17 cellular contexts compared by ENCODE assay signal in genomic region chr9:71552480-71552879, GRCh38.
DNase-seq lines count a peak whose midpoint lies in the region; ATAC-seq and TF ChIP-seq lines count a peak whose summit lies in the region.
"Had no signal": no experiment of that assay in that cellular context is flagged by ENCODE, and none has a peak within 500 bp of the region (broad histone marks: within the 10 kb centered on the region; RNA-seq: fewer than 3 reads in every experiment).

No MANE protein-coding gene starts in this region.

- H3K4me3 ChIP-seq in iPS DF 6.9 (ENCODE audit: low read length) = no peak overlapping the region
- H3K4me3 ChIP-seq: esophagus muscularis mucosa had no signal

- H3K27ac ChIP-seq in iPS DF 6.9 (ENCODE audit: low read length) = no peak overlapping the region
- H3K27ac ChIP-seq: esophagus muscularis mucosa had no signal

- TF ChIP-seq CTCF in GM10266 (IDR thresholded peaks at IDR 0.05; ENCODE audit: control insufficient read depth, insufficient read depth, low read depth, missing control alignments) = no peak

- no peaks in the 10 kb centered on the region for H3K4me1 ChIP-seq in iPS DF 6.9 (ENCODE audit: control insufficient read depth, insufficient read depth, low read length)
- H3K4me1 ChIP-seq: esophagus muscularis mucosa had no signal

- H3K36me3 ChIP-seq in iPS DF 6.9 (ENCODE audit: control insufficient read depth, insufficient read depth, low read length) = no peaks in the 10 kb centered on the region
- H3K36me3 ChIP-seq: esophagus muscularis mucosa had no signal

- peak; percentile 22 to 59 for DNase-seq in SHP77 (lab: John Stamatoyannopoulos, UW)
- no peak for DNase-seq in SHP77 treated with DMSO at 0.1 percent for 48 hours (lab: John Stamatoyannopoulos, UW)
- peak; percentile 4 for DNase-seq in NCI-H774 (lab: John Stamatoyannopoulos, UW)
- peak; percentile 16 for DNase-seq in iPS DF 6.9 (ENCODE audit: low read depth, low spot score)
- no peak for DNase-seq in GM10266 (ENCODE audit: extremely low spot score)
- no peak for DNase-seq in kidney glomerular epithelial cell (lab: John Stamatoyannopoulos, UW)
- DNase-seq: activated CD4-positive, alpha-beta T cell treated with anti-CD3 and anti-CD28 coated beads for 48 hours; activated T-cell treated with anti-CD3 and anti-CD28 coated beads, Interleukin-2, amount 50 U/mL, for 4 hours; CD4-positive, CD25-positive, alpha-beta regulatory T cell; hypothalamus; Kasumi-1; NCI-H226; nucleus accumbens; T-helper 17 cell had no signal

- ATAC-seq in GM21737 (IDR thresholded peaks at IDR 0.05; ENCODE audit: unreplicated experiment) = no peak
- no peak for ATAC-seq in HG03460 (IDR thresholded peaks at IDR 0.05; ENCODE audit: unreplicated experiment)
- ATAC-seq: activated T-cell treated with anti-CD3 and anti-CD28 coated beads, Interleukin-2, amount 50 U/mL, for 4 hours; T-helper 17 cell had no signal

- no peaks in the 10 kb centered on the region for H3K27me3 ChIP-seq in iPS DF 6.9 (ENCODE audit: control insufficient read depth, insufficient read depth, low read length)

- WGBS in iPS DF 6.9 (ENCODE audit: insufficient coverage, insufficient read length) = no CpG with 5 or more reads among the region's 7 CpGs

- no peaks in the 10 kb centered on the region for H3K9me3 ChIP-seq in iPS DF 6.9 (ENCODE audit: control insufficient read depth, insufficient read depth, low read length)
- H3K9me3 ChIP-seq: esophagus muscularis mucosa had no signal

Comparison
In these comparisons a context has a peak if more than half of its experiments do, and no peak if none do; other contexts are left out.
1. DNase-seq: peak in SHP77 (2 of 2), NCI-H774 (single experiment) and iPS DF 6.9 (single experiment); none in SHP77 treated with DMSO at 0.1 percent for 48 hours (single experiment), GM10266 (single experiment) and kidney glomerular epithelial cell (single experiment).